Comparison of ENCODE assay signal across 8 cellular contexts in genomic region chr17:56976941-56977570, GRCh38. TPM values are rescaled to one million over a fixed set of nuclear protein-coding genes. Genes with fewer than 3 reads are reported as not detected.
A peak's percentile ranks its signal among the peaks of the same experiment; 100 is the strongest.
DNase-seq lines count a peak whose midpoint lies in the region; ATAC-seq and TF ChIP-seq lines count a peak whose summit lies in the region.

No MANE protein-coding gene starts in this region.

- H3K36me3 Mint-ChIP-seq in progenitor cell of endocrine pancreas (ENCODE audit: insufficient read depth) = peaks cover 3% of the 10 kb centered on the region

- no peak for ATAC-seq in GM21529 (IDR thresholded peaks at IDR 0.05; ENCODE audit: unreplicated experiment)

- in situ Hi-C loops in HAP-1 (cut with MboI; ENCODE audit: low sequenced_read_pairs) = no loop called here

- H3K4me1 Mint-ChIP-seq in progenitor cell of endocrine pancreas (ENCODE audit: low read depth) = peaks cover 21% of the 10 kb centered on the region

- peaks cover 6% of the 10 kb centered on the region for H3K36me3 ChIP-seq in GM06990 (ENCODE audit: control insufficient read depth, insufficient read depth, low read length)
- H3K36me3 ChIP-seq in SK-N-MC (ENCODE audit: insufficient read depth, low read length) = no peaks in the 10 kb centered on the region
- no peaks in the 10 kb centered on the region for H3K36me3 ChIP-seq in HAP-1 (replicated peaks)

- H3K27ac ChIP-seq in SK-N-MC = no peak overlapping the region

- no peaks in the 10 kb centered on the region for H3K27me3 Mint-ChIP-seq in progenitor cell of endocrine pancreas

- H3K4me3 Mint-ChIP-seq in progenitor cell of endocrine pancreas (ENCODE audit: low read depth) = peak overlapping the region; percentile 61

- no peak for TF ChIP-seq CTCF in GM06990 (IDR thresholded peaks at IDR 0.05; ENCODE audit: insufficient read depth, low read length, poor library complexity, severe bottlenecking)
- TF ChIP-seq CTCF in fibroblast of pulmonary artery (IDR thresholded peaks at IDR 0.05; ENCODE audit: low read length, missing control alignments) = no peak
- TF ChIP-seq CTCF in progenitor cell of endocrine pancreas (IDR thresholded peaks at IDR 0.05; ENCODE audit: unreplicated experiment) = no peak

- peaks cover 3% of the 10 kb centered on the region for H3K9me3 Mint-ChIP-seq in progenitor cell of endocrine pancreas (ENCODE audit: low read depth)

- peak overlapping the region; percentile 45 for H3K27ac Mint-ChIP-seq in progenitor cell of endocrine pancreas

- no peaks in the 10 kb centered on the region for H3K4me1 ChIP-seq in HAP-1

- H3K27me3 ChIP-seq in GM06990 (replicated peaks; ENCODE audit: control insufficient read depth, insufficient read depth, low read length) (no peaks in the 10 kb centered on the region), HAP-1 (ENCODE audit: low read depth) (no peaks in the 10 kb centered on the region)

- H3K9me3 ChIP-seq in SK-N-MC (ENCODE audit: low read depth, low read length) (no peaks in the 10 kb centered on the region), HAP-1 (no peaks in the 10 kb centered on the region)

- H3K4me3 ChIP-seq in GM06990 (replicated peaks; ENCODE audit: low read depth, low read length) (peak overlapping the region; percentile 34), SK-N-MC (peak overlapping the region; percentile 91), fibroblast of pulmonary artery (replicated peaks; ENCODE audit: low read depth, low read length) (peak overlapping the region; percentile 84), HAP-1 (no peak overlapping the region)

- DNase-seq in GM06990 (ENCODE audit: extremely low read depth, insufficient read length) (no peak), SK-N-MC (ENCODE audit: low read depth, low spot score) (no peak), fibroblast of pulmonary artery (ENCODE audit: low read depth) (no peak), progenitor cell of endocrine pancreas (ENCODE audit: low spot score, unreplicated experiment) (no peak), NCI-H82 treated with DMSO at 0.1 percent for 48 hours (lab: John Stamatoyannopoulos, UW; ENCODE audit: unreplicated experiment) (no peak), HAP-1 (ENCODE audit: low spot score in 2 of 2) (no peak)
- no peak for DNase-seq in effector CD8-positive, alpha-beta T cell (lab: John Stamatoyannopoulos, UW)

- no peak overlapping the region for H3K9ac ChIP-seq in SK-N-MC (ENCODE audit: insufficient read length)

RNA-seq across cellular contexts. Expression of gene SCPEP1, which starts 0.9 kb away (rescaled TPM):
- total RNA-seq in progenitor cell of endocrine pancreas = 48.3 and 51.7 TPM in 2 replicates

RNA-seq across cellular contexts. Expression of gene COIL, which starts 16.2 kb away (rescaled TPM):
- total RNA-seq in progenitor cell of endocrine pancreas = 26.7 and 29.8 TPM in 2 replicates
